ENCODE assay signal across 1 cellular context in genomic region chr2:26345554-26346453, GRCh38.
TF ChIP-seq lines count a peak whose summit lies in the region.

SELENOI (plus strand) TSS chr2:26346143; CDS start chr2:26346233, 90 bp downstream.

TF ChIP-seq in WTC11, 78 proteins besides CTCF, POLR2A, EP300 and RAD21 (continued from another document):
- TF ChIP-seq ZNF425 (CRISPR knock-in tag; conservative IDR thresholded peaks at IDR 0.05) (no peak), MLX (CRISPR knock-in tag; IDR thresholded peaks at IDR 0.05) (no peak), SP1 (CRISPR knock-in tag; conservative IDR thresholded peaks at IDR 0.05) (peak; percentile 99), NR3C1 (CRISPR knock-in tag; conservative IDR thresholded peaks at IDR 0.05; ENCODE audit: low read depth) (no peak), ATF2 (CRISPR knock-in tag; IDR thresholded peaks at IDR 0.05; ENCODE audit: borderline replicate concordance, low read depth) (no peak), MXD4 (CRISPR knock-in tag; IDR thresholded peaks at IDR 0.05; ENCODE audit: borderline replicate concordance) (no peak), ELF4 (CRISPR knock-in tag; IDR thresholded peaks at IDR 0.05; ENCODE audit: low read depth) (no peak), TEAD4 (CRISPR knock-in tag; IDR thresholded peaks at IDR 0.05) (no peak), ERG (CRISPR knock-in tag; IDR thresholded peaks at IDR 0.05) (0 out of 2 replicates have a peak, but pooled peaks have one; percentile 48), AFF4 (CRISPR knock-in tag; IDR thresholded peaks at IDR 0.05; ENCODE audit: borderline replicate concordance) (no peak; the same call in 1 of the 2 replicates), TCF7 (CRISPR knock-in tag; IDR thresholded peaks at IDR 0.05; ENCODE audit: low read depth) (no peak), ZNF281 (CRISPR knock-in tag; IDR thresholded peaks at IDR 0.05) (no peak), ETV6 (CRISPR knock-in tag; IDR thresholded peaks at IDR 0.05) (peak; percentile 17; the same call in 1 of the 2 replicates), E2F5 (CRISPR knock-in tag; IDR thresholded peaks at IDR 0.05) (peak; percentile 56; the same call in 1 of the 2 replicates), E2F4 (CRISPR knock-in tag; IDR thresholded peaks at IDR 0.05; ENCODE audit: borderline replicate concordance, low read depth) (no peak), NR1H2 (CRISPR knock-in tag; IDR thresholded peaks at IDR 0.05) (no peak), PRRX2 (CRISPR knock-in tag; IDR thresholded peaks at IDR 0.05) (peak; percentile 35; the same call in 1 of the 2 replicates), FOXJ3 (CRISPR knock-in tag; IDR thresholded peaks at IDR 0.05; ENCODE audit: borderline replicate concordance) (no peak), USF1 (CRISPR knock-in tag; IDR thresholded peaks at IDR 0.05) (0 out of 2 replicates have a peak, but pooled peaks have one; percentile 25), ZNF263 (CRISPR knock-in tag; IDR thresholded peaks at IDR 0.05; ENCODE audit: low read depth) (no peak), KAT7 (CRISPR knock-in tag; IDR thresholded peaks at IDR 0.05; ENCODE audit: borderline replicate concordance) (no peak), FOXP4 (CRISPR knock-in tag; IDR thresholded peaks at IDR 0.05) (0 out of 2 replicates have a peak, but pooled peaks have one; percentile 13), TP53 (CRISPR knock-in tag; IDR thresholded peaks at IDR 0.05) (no peak), GABPB1 (CRISPR knock-in tag; IDR thresholded peaks at IDR 0.05) (peak; percentile 70), ATF3 (CRISPR knock-in tag; conservative IDR thresholded peaks at IDR 0.05) (no peak), ATF1 (CRISPR knock-in tag; IDR thresholded peaks at IDR 0.05) (no peak), NFE2L1 (CRISPR knock-in tag; IDR thresholded peaks at IDR 0.05) (no peak), SMAD4 (CRISPR knock-in tag; IDR thresholded peaks at IDR 0.05) (no peak), FOXP1 (CRISPR knock-in tag; IDR thresholded peaks at IDR 0.05; ENCODE audit: borderline replicate concordance) (peak; percentile 25; the same call in 1 of the 2 replicates), NR2C2 (CRISPR knock-in tag; IDR thresholded peaks at IDR 0.05) (peak; percentile 92), NFATC4 (CRISPR knock-in tag; IDR thresholded peaks at IDR 0.05) (no peak), IRF1 (CRISPR knock-in tag; IDR thresholded peaks at IDR 0.05) (no peak), ZBTB43 (CRISPR knock-in tag; IDR thresholded peaks at IDR 0.05) (no peak)
